In genomic region chr1:150581437-150581836, GRCh38 we compare ENCODE assay signal across 8 cellular contexts. TPM values are rescaled to one million over a fixed set of nuclear protein-coding genes. Genes with fewer than 3 reads are reported as not detected.
DNase-seq lines count a peak whose midpoint lies in the region; ATAC-seq and TF ChIP-seq lines count a peak whose summit lies in the region.
"Not testable (repeated sequence)": the region's sequence is repeated elsewhere in the genome, so short reads cannot be mapped to it uniquely, and the experiment has no call there.
"Had no signal": no experiment of that assay in that cellular context is flagged by ENCODE, and none has a peak within 500 bp of the region (broad histone marks: within the 10 kb centered on the region; RNA-seq: fewer than 3 reads in every experiment).

No MANE protein-coding gene starts in this region.

- H3K27me3 ChIP-seq in IMR-90 (ENCODE audit: control insufficient read depth, insufficient read depth, low read length); neuronal stem cell (ENCODE audit: control insufficient read depth in 3 of 3, insufficient read depth in 3 of 3, low read depth in 1 of 3, low read length in 3 of 3); gastrocnemius medialis: not testable (repeated sequence)

- in situ Hi-C loops in IMR-90 (cut with MboI; ENCODE audit: low sequenced_read_pairs); gastrocnemius medialis (cut with MboI; ENCODE audit: low sequenced_read_pairs in 4 of 4): not testable (repeated sequence)

- dilution Hi-C loops in IMR-90 (cut with HindIII; ENCODE audit: low sequenced_read_pairs, unreplicated experiment): not testable (repeated sequence)

- not testable (repeated sequence) for H2AK9ac ChIP-seq in IMR-90 (replicated peaks; ENCODE audit: low read depth, low read length, poor library complexity)

- not testable (repeated sequence) for H3K9me2 ChIP-seq in OCI-LY7 (ENCODE audit: insufficient read depth, low read length)

- H3K79me1 ChIP-seq in IMR-90 (ENCODE audit: low read depth in 1 of 2, low read length in 2 of 2): peaks cover 11 to 16% of the 10 kb centered on the region in 2 experiments; a peak in 3 of 4 replicates
- not testable (repeated sequence) for H3K79me1 ChIP-seq in neuronal stem cell (ENCODE audit: low read depth, low read length)

- H3K27ac ChIP-seq in IMR-90 (ENCODE audit: insufficient read depth, low read length); neuronal stem cell (replicated peaks; ENCODE audit: low read length): not testable (repeated sequence)
- H3K27ac ChIP-seq in OCI-LY7 (ENCODE audit: low read depth, low read length, poor library complexity, severe bottlenecking): peak overlapping the region; percentile 17
- peak overlapping the region; percentile 97; the same call in 1 of the 2 replicates for H3K27ac ChIP-seq in VCaP
- H3K27ac ChIP-seq in epithelial cell of prostate: peak overlapping the region; percentile 100
- H3K27ac ChIP-seq in gastrocnemius medialis: peak overlapping the region; percentile 5 to 100 (median 19)

- H2BK5ac ChIP-seq in IMR-90 (ENCODE audit: low read depth, low read length, poor library complexity, severe bottlenecking); neuronal stem cell (ENCODE audit: low read length): not testable (repeated sequence)

- WGBS in IMR-90 (ENCODE audit: extremely low coverage in 2 of 2, insufficient read length in 1 of 2), 2 experiments: no CpG with 5 or more reads among the region's 7 CpGs
- WGBS in neuronal stem cell (ENCODE audit: extremely low coverage in 2 of 2, insufficient read length in 2 of 2, insufficient replicate concordance in 1 of 2), 2 donors: no CpG with 5 or more reads among the region's 7 CpGs

- H3K4ac ChIP-seq in IMR-90 (ENCODE audit: low read depth, low read length); neuronal stem cell (ENCODE audit: low read length): not testable (repeated sequence)

- H3K9me3 ChIP-seq in IMR-90 (ENCODE audit: control insufficient read depth, insufficient read depth, low read length); OCI-LY7 (ENCODE audit: low read length); neuronal stem cell (replicated peaks in 1 of 2; ENCODE audit: control insufficient read depth in 2 of 2, insufficient read depth in 1 of 2, low read depth in 1 of 2, low read length in 2 of 2); gastrocnemius medialis: not testable (repeated sequence)

- TF ChIP-seq RAD21 in IMR-90 (IDR thresholded peaks at IDR 0.05; ENCODE audit: low read length): not testable (repeated sequence)

- not testable (repeated sequence) for DNase-seq in IMR-90; OCI-LY7 (ENCODE audit: low spot score); epithelial cell of prostate (ENCODE audit: low read depth, low spot score); neuronal stem cell (ENCODE audit: low spot score); gastrocnemius medialis

- not testable (repeated sequence) for H4K8ac ChIP-seq in IMR-90 (ENCODE audit: low read depth in 2 of 2, low read length in 2 of 2); neuronal stem cell (ENCODE audit: low read depth, low read length)

- not testable (repeated sequence) for H3K4me3 ChIP-seq in IMR-90 (ENCODE audit: insufficient read depth, low read depth, low read length); OCI-LY7 (ENCODE audit: low read depth, low read length, poor library complexity, severe bottlenecking); neuronal stem cell (ENCODE audit: low read length in 2 of 2); gastrocnemius medialis

- H2AFZ ChIP-seq in IMR-90 (replicated peaks; ENCODE audit: low read length, poor library complexity); OCI-LY7 (ENCODE audit: low read length); neuronal stem cell (ENCODE audit: low read length): not testable (repeated sequence)

- not testable (repeated sequence) for H3K14ac ChIP-seq in IMR-90 (replicated peaks; ENCODE audit: low read depth, low read length); neuronal stem cell (ENCODE audit: low read length)

- POLR2A ChIA-PET in IMR-90 (lab: Charles Lee; ENCODE audit: unreplicated experiment): not testable (repeated sequence)
- POLR2A ChIA-PET in OCI-LY7 (lab: Charles Lee): interaction anchor here (1.0 to 13.8 kb wide), 4 partner anchors 8 to 68 kb away, joined by 3 to 260 read pairs (median 8); no protein-coding TSS in a partner anchor

- CTCF ChIA-PET in IMR-90 (lab: Yijun Ruan, JAX) (interaction anchor here (1.4 kb wide), 1 partner anchor 38 kb away, joined by 5 read pairs; no protein-coding TSS in a partner anchor), OCI-LY7 (lab: Charles Lee; ENCODE audit: unreplicated experiment) (interaction anchor here (1.2 kb wide), 1 partner anchor 19 kb away, joined by 3 read pairs; no protein-coding TSS in a partner anchor)

- H3K23ac ChIP-seq in IMR-90 (ENCODE audit: low read depth, low read length); neuronal stem cell (ENCODE audit: low read depth, low read length, poor library complexity): not testable (repeated sequence)

- TF ChIP-seq CTCF in IMR-90 (conservative IDR thresholded peaks at IDR 0.05; ENCODE audit: low read depth, low read length); OCI-LY7 (conservative IDR thresholded peaks at IDR 0.05; ENCODE audit: low read length); VCaP (conservative IDR thresholded peaks at IDR 0.05); gastrocnemius medialis (IDR thresholded peaks at IDR 0.05 in 4 of 5, conservative IDR thresholded peaks at IDR 0.05 in 1 of 5): not testable (repeated sequence)

- peaks cover 30% of the 10 kb centered on the region for H4K20me1 ChIP-seq in IMR-90 (ENCODE audit: insufficient read depth, low read length)
- peaks cover 27% of the 10 kb centered on the region for H4K20me1 ChIP-seq in OCI-LY7 (ENCODE audit: insufficient read depth, low read length)

- not testable (repeated sequence) for H3K18ac ChIP-seq in IMR-90 (ENCODE audit: low read depth, low read length)
- H3K18ac ChIP-seq in neuronal stem cell (ENCODE audit: low read length): peak overlapping the region; percentile 57

- H2AK5ac ChIP-seq in IMR-90 (ENCODE audit: low read depth, low read length): peak overlapping the region; percentile 5; the same call in 1 of the 2 replicates
- not testable (repeated sequence) for H2AK5ac ChIP-seq in neuronal stem cell (ENCODE audit: low read depth, low read length)

- not testable (repeated sequence) for H2BK120ac ChIP-seq in IMR-90 (ENCODE audit: low read depth, low read length); neuronal stem cell (ENCODE audit: low read depth, low read length)

- not testable (repeated sequence) for ATAC-seq in IMR-90 (ENCODE audit: low read depth); gastrocnemius medialis

- peaks cover 39% of the 10 kb centered on the region for H3K79me2 ChIP-seq in OCI-LY7 (ENCODE audit: insufficient read depth, low read depth, low read length)

- not testable (repeated sequence) for H3K4me2 ChIP-seq in IMR-90 (ENCODE audit: low read depth, low read length); neuronal stem cell (ENCODE audit: insufficient read depth, low read length, poor library complexity, severe bottlenecking)
- peak overlapping the region; percentile 31 for H3K4me2 ChIP-seq in OCI-LY7 (ENCODE audit: low read length)

- not testable (repeated sequence) for H3K9ac ChIP-seq in IMR-90 (ENCODE audit: low read depth, low read length); neuronal stem cell (ENCODE audit: low read depth, low read length, poor library complexity)

- intact Hi-C loops in IMR-90 (cut with micrococcal nuclease); OCI-LY7 (cut with micrococcal nuclease; ENCODE audit: unreplicated experiment); gastrocnemius medialis (cut with DNase I; ENCODE audit: low total_unique reads): not testable (repeated sequence)

- not testable (repeated sequence) for H2BK15ac ChIP-seq in IMR-90 (ENCODE audit: low read depth, low read length); neuronal stem cell (ENCODE audit: low read length)

- H4K5ac ChIP-seq in IMR-90 (ENCODE audit: low read depth, low read length): not testable (repeated sequence)

- not testable (repeated sequence) for H3K9me1 ChIP-seq in IMR-90 (ENCODE audit: insufficient read depth, low read length)

- H3K56ac ChIP-seq in IMR-90 (ENCODE audit: extremely low read depth, insufficient read depth, low read length): not testable (repeated sequence)

- not testable (repeated sequence) for H2BK20ac ChIP-seq in IMR-90 (ENCODE audit: low read depth, low read length)

- TF ChIP-seq POLR2A in IMR-90 (IDR thresholded peaks at IDR 0.05; ENCODE audit: low read depth, low read length); gastrocnemius medialis (IDR thresholded peaks at IDR 0.05): not testable (repeated sequence)

- not testable (repeated sequence) for BruUV-seq in IMR-90 (replicated peaks; lab: Mats Ljungman, UMichigan); OCI-LY7 (replicated peaks; lab: Mats Ljungman, UMichigan)

- H4K91ac ChIP-seq in IMR-90 (ENCODE audit: insufficient read depth, low read depth, low read length); neuronal stem cell (ENCODE audit: low read depth, low read length, poor library complexity): not testable (repeated sequence)

- not testable (repeated sequence) for H2BK12ac ChIP-seq in neuronal stem cell (ENCODE audit: low read length)

- not testable (repeated sequence) for H3K4me1 ChIP-seq in IMR-90 (ENCODE audit: control insufficient read depth, insufficient read depth, low read length); neuronal stem cell (ENCODE audit: control insufficient read depth in 2 of 2, insufficient read depth in 1 of 2, low read depth in 1 of 2, low read length in 2 of 2)
- H3K4me1 ChIP-seq in OCI-LY7 (ENCODE audit: insufficient read depth, low read length, poor library complexity, severe bottlenecking): peaks cover 22% of the 10 kb centered on the region
- H3K4me1 ChIP-seq in gastrocnemius medialis: peaks cover 7 to 12% of the 10 kb centered on the region in 2 donors

- peaks cover 19% of the 10 kb centered on the region for H3K36me3 ChIP-seq in IMR-90 (ENCODE audit: control insufficient read depth, insufficient read depth, low read length)
- peaks cover 29% of the 10 kb centered on the region for H3K36me3 ChIP-seq in OCI-LY7 (ENCODE audit: insufficient read depth, low read length)
- H3K36me3 ChIP-seq in neuronal stem cell (replicated peaks in 1 of 2; ENCODE audit: control insufficient read depth in 2 of 2, insufficient read depth in 2 of 2, low read length in 2 of 2): peaks cover 4 to 25% of the 10 kb centered on the region in 2 donors
- peaks cover 0 to 25% of the 10 kb centered on the region in 2 donors for H3K36me3 ChIP-seq in gastrocnemius medialis

RNA-seq across cellular contexts. Expression of gene MCL1, which starts 2.0 kb away (rescaled TPM):
- total RNA-seq in IMR-90 (2012; rRNA removed): 142 and 212 TPM in 2 replicates
- polyA plus RNA-seq in IMR-90 (2012; rRNA removed): 79.5 and 88.4 TPM in 2 replicates
- polyA plus RNA-seq in IMR-90 (2012; cell fraction: cytosol; rRNA removed): 32.7 and 42.7 TPM in 2 replicates
- 327 and 737 TPM in 2 replicates for polyA plus RNA-seq in IMR-90 (2012; cell fraction: nucleus; rRNA removed; ENCODE audit: low replicate concordance)
- total RNA-seq in OCI-LY7 (2014; rRNA removed; shearing (Covaris generic)): 102 and 125 TPM in 2 replicates
- total RNA-seq in OCI-LY7 (2022): 144 and 157 TPM in 2 replicates
- polyA plus RNA-seq in neuronal stem cell (2013, experiment 1 of 2): 117 TPM
- 117 TPM for polyA plus RNA-seq in neuronal stem cell (2013, experiment 2 of 2)
- 100 to 1,000 TPM; 136 to 199 (median 176) TPM for total RNA-seq in gastrocnemius medialis

RNA-seq across cellular contexts. Expression of gene ADAMTSL4, which starts 32.2 kb away (rescaled TPM):
- total RNA-seq in IMR-90 (2012; rRNA removed): 0.54 and 0.56 TPM in 2 replicates
- 11.3 and 12.2 TPM in 2 replicates for polyA plus RNA-seq in IMR-90 (2012; rRNA removed)
- polyA plus RNA-seq in IMR-90 (2012; cell fraction: cytosol; rRNA removed): 7.9 and 11.9 TPM in 2 replicates
- 44.4 and 63.5 TPM in 2 replicates for polyA plus RNA-seq in IMR-90 (2012; cell fraction: nucleus; rRNA removed; ENCODE audit: low replicate concordance)
- total RNA-seq in OCI-LY7 (2014; rRNA removed; shearing (Covaris generic)): not detected in 2 replicates
- total RNA-seq in OCI-LY7 (2022): 0.24 TPM in 1 of 2 replicates, not detected in the other
- 0.14 TPM for polyA plus RNA-seq in neuronal stem cell (2013, experiment 1 of 2)
- polyA plus RNA-seq in neuronal stem cell (2013, experiment 2 of 2): 0.17 TPM
- 10 to 100 TPM in 2 of 4 donors, 1 to 10 TPM in 2; 5.6 to 30.0 (median 10.7) TPM for total RNA-seq in gastrocnemius medialis
- total RNA-seq: B cell had no signal
- polyA plus RNA-seq: CD8-positive, alpha-beta memory T cell had no signal

RNA-seq across cellular contexts. Expression of gene ENSA, which starts 48.0 kb away (rescaled TPM):
- 53.2 and 62.8 TPM in 2 replicates for total RNA-seq in IMR-90 (2012; rRNA removed)
- 89.4 and 96.5 TPM in 2 replicates for polyA plus RNA-seq in IMR-90 (2012; rRNA removed)
- 15.3 and 27.8 TPM in 2 replicates for polyA plus RNA-seq in IMR-90 (2012; cell fraction: cytosol; rRNA removed)
- 6.4 and 30.3 TPM in 2 replicates for polyA plus RNA-seq in IMR-90 (2012; cell fraction: nucleus; rRNA removed; ENCODE audit: low replicate concordance)
- 97.1 and 116 TPM in 2 replicates for total RNA-seq in OCI-LY7 (2014; rRNA removed; shearing (Covaris generic))
- total RNA-seq in OCI-LY7 (2022): 164 and 166 TPM in 2 replicates
- 91.3 TPM for polyA plus RNA-seq in neuronal stem cell (2013, experiment 1 of 2)
- 90.6 TPM for polyA plus RNA-seq in neuronal stem cell (2013, experiment 2 of 2)
- 100 to 1,000 TPM; 164 to 302 (median 219) TPM for total RNA-seq in gastrocnemius medialis
